Comparison of ENCODE assay signal across 1 cellular context in genomic region chr6:43956478-43956877, GRCh38.
TF ChIP-seq lines count a peak whose summit lies in the region.

No MANE protein-coding gene starts in this region.

TF ChIP-seq in K562, 482 proteins besides CTCF, POLR2A, EP300 and RAD21 (continued from another document and continues in another):
- TF ChIP-seq, protein P1, sequence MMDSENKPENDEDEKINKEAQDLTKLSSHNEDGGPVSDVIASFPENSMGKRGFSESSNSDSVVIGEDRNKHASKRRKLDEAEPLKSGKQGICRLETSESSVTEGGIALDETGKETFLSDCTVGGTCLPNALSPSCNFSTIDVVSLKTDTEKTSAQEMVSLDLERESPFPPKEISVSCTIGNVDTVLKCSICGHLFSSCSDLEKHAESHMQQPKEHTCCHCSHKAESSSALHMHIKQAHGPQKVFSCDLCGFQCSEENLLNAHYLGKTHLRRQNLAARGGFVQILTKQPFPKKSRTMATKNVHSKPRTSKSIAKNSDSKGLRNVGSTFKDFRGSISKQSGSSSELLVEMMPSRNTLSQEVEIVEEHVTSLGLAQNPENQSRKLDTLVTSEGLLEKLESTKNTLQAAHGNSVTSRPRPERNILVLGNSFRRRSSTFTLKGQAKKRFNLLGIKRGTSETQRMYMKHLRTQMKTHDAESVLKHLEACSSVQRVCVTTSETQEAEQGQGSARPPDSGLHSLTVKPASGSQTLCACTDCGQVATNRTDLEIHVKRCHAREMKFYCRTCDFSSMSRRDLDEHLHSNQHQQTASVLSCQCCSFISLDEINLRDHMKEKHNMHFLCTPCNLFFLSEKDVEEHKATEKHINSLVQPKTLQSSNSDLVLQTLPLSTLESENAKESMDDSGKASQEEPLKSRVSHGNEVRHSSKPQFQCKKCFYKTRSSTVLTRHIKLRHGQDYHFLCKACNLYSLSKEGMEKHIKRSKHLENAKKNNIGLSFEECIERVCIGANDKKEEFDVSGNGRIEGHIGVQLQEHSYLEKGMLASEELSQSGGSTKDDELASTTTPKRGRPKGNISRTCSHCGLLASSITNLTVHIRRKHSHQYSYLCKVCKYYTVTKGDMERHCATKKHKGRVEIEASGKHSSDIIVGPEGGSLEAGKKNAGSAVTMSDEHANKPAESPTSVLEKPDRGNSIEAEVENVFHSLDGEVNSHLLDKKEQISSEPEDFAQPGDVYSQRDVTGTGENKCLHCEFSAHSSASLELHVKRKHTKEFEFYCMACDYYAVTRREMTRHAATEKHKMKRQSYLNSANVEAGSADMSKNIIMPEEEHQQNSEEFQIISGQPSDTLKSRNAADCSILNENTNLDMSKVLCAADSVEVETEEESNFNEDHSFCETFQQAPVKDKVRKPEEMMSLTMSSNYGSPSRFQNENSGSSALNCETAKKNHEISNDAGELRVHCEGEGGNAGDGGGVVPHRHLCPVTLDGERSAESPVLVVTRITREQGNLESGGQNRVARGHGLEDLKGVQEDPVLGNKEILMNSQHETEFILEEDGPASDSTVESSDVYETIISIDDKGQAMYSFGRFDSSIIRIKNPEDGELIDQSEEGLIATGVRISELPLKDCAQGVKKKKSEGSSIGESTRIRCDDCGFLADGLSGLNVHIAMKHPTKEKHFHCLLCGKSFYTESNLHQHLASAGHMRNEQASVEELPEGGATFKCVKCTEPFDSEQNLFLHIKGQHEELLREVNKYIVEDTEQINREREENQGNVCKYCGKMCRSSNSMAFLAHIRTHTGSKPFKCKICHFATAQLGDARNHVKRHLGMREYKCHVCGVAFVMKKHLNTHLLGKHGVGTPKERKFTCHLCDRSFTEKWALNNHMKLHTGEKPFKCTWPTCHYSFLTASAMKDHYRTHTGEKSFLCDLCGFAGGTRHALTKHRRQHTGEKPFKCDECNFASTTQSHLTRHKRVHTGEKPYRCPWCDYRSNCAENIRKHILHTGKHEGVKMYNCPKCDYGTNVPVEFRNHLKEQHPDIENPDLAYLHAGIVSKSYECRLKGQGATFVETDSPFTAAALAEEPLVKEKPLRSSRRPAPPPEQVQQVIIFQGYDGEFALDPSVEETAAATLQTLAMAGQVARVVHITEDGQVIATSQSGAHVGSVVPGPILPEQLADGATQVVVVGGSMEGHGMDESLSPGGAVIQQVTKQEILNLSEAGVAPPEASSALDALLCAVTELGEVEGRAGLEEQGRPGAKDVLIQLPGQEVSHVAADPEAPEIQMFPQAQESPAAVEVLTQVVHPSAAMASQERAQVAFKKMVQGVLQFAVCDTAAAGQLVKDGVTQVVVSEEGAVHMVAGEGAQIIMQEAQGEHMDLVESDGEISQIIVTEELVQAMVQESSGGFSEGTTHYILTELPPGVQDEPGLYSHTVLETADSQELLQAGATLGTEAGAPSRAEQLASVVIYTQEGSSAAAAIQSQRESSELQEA (IDR thresholded peaks at IDR 0.05; ENCODE audit: low read depth) = peak; percentile 66
- TF ChIP-seq ZC3H4 (CRISPR knock-in tag; IDR thresholded peaks at IDR 0.05; ENCODE audit: borderline replicate concordance) (no peak), POLR3A (IDR thresholded peaks at IDR 0.05; ENCODE audit: borderline replicate concordance, extremely low read depth, insufficient read depth, insufficient read length) (no peak), CBX3 (IDR thresholded peaks at IDR 0.05; ENCODE audit: borderline replicate concordance in 1 of 2, low read length in 2 of 2) (peak in 1 of 2 experiments; percentile 100; a peak in 2 of 3 replicates), PHF20 (IDR thresholded peaks at IDR 0.05; ENCODE audit: partially characterized antibody) (peak; percentile 40), GATA2 (CRISPR knock-in tag; IDR thresholded peaks at IDR 0.05) (no peak), TRIM28 (IDR thresholded peaks at IDR 0.05) (peak; percentile 100), DACH1 (IDR thresholded peaks at IDR 0.05; ENCODE audit: partially characterized antibody) (peak; percentile 78), SPI1 (IDR thresholded peaks at IDR 0.05; ENCODE audit: borderline replicate concordance, low read depth, low read length) (0 out of 2 replicates have a peak, but pooled peaks have one; percentile 24), NR2C1 (IDR thresholded peaks at IDR 0.05) (0 out of 2 replicates have a peak, but pooled peaks have one; percentile 10), NR2C1 (tag; IDR thresholded peaks at IDR 0.05) (no peak), ZNF24 (IDR thresholded peaks at IDR 0.05) (0 out of 2 replicates have a peak, but pooled peaks have one; percentile 19), SOX6 (IDR thresholded peaks at IDR 0.05) (no peak), ZNF318 (IDR thresholded peaks at IDR 0.05; ENCODE audit: borderline replicate concordance in 1 of 2, low read depth in 1 of 2) (0 out of 4 replicates have a peak, but pooled peaks of 1 of the 2 experiments have one; percentile 52), HDAC1 (IDR thresholded peaks at IDR 0.05) (peak; percentile 23 to 74; a peak in 2 of 4 replicates), ZBED1 (IDR thresholded peaks at IDR 0.05) (no peak), THRA (IDR thresholded peaks at IDR 0.05) (no peak), TAL1 (IDR thresholded peaks at IDR 0.05) (0 out of 2 replicates have a peak, but pooled peaks have one; percentile 12), FOXK2 (conservative IDR thresholded peaks at IDR 0.05 in 1 of 2, IDR thresholded peaks at IDR 0.05 in 1 of 2; ENCODE audit: low read depth in 2 of 2) (0 out of 4 replicates have a peak, but pooled peaks of 1 of the 2 experiments have one; percentile 16), CCNT2 (IDR thresholded peaks at IDR 0.05; ENCODE audit: borderline replicate concordance, extremely low read depth, insufficient read length, low read depth, low read length) (no peak), GABPA (tag; conservative IDR thresholded peaks at IDR 0.05; ENCODE audit: low read depth) (no peak), HSF4 (CRISPR knock-in tag; IDR thresholded peaks at IDR 0.05; ENCODE audit: borderline replicate concordance) (no peak), MTA1 (IDR thresholded peaks at IDR 0.05; ENCODE audit: borderline replicate concordance) (no peak; the same call in 1 of the 2 replicates), ID3 (CRISPR knock-in tag; IDR thresholded peaks at IDR 0.05) (no peak), ID3 (tag; IDR thresholded peaks at IDR 0.05) (no peak), CHD4 (IDR thresholded peaks at IDR 0.05; ENCODE audit: insufficient read depth, insufficient replicate concordance, low read depth, low read length, poor library complexity, severe bottlenecking) (no peak), HOXB6 (CRISPR knock-in tag; IDR thresholded peaks at IDR 0.05; ENCODE audit: borderline replicate concordance) (no peak), ZNF780A (CRISPR knock-in tag; IDR thresholded peaks at IDR 0.05) (no peak), TOE1 (IDR thresholded peaks at IDR 0.05; ENCODE audit: borderline replicate concordance) (0 out of 2 replicates have a peak, but pooled peaks have one; percentile 39), TOE1 (CRISPR knock-in tag; IDR thresholded peaks at IDR 0.05; ENCODE audit: borderline replicate concordance, low read depth) (no peak), ZNF143 (CRISPR knock-in tag; IDR thresholded peaks at IDR 0.05) (no peak), EZH2 (IDR thresholded peaks at IDR 0.05; ENCODE audit: borderline replicate concordance, low read depth, low read length) (no peak), SREBF1 (IDR thresholded peaks at IDR 0.05; ENCODE audit: borderline replicate concordance, low read depth, low read length) (no peak)
- TF ChIP-seq, protein P2, sequence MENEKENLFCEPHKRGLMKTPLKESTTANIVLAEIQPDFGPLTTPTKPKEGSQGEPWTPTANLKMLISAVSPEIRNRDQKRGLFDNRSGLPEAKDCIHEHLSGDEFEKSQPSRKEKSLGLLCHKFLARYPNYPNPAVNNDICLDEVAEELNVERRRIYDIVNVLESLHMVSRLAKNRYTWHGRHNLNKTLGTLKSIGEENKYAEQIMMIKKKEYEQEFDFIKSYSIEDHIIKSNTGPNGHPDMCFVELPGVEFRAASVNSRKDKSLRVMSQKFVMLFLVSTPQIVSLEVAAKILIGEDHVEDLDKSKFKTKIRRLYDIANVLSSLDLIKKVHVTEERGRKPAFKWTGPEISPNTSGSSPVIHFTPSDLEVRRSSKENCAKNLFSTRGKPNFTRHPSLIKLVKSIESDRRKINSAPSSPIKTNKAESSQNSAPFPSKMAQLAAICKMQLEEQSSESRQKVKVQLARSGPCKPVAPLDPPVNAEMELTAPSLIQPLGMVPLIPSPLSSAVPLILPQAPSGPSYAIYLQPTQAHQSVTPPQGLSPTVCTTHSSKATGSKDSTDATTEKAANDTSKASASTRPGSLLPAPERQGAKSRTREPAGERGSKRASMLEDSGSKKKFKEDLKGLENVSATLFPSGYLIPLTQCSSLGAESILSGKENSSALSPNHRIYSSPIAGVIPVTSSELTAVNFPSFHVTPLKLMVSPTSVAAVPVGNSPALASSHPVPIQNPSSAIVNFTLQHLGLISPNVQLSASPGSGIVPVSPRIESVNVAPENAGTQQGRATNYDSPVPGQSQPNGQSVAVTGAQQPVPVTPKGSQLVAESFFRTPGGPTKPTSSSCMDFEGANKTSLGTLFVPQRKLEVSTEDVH (IDR thresholded peaks at IDR 0.05; ENCODE audit: low read depth, partially characterized antibody) = peak; percentile 50
- TF ChIP-seq, protein P3, sequence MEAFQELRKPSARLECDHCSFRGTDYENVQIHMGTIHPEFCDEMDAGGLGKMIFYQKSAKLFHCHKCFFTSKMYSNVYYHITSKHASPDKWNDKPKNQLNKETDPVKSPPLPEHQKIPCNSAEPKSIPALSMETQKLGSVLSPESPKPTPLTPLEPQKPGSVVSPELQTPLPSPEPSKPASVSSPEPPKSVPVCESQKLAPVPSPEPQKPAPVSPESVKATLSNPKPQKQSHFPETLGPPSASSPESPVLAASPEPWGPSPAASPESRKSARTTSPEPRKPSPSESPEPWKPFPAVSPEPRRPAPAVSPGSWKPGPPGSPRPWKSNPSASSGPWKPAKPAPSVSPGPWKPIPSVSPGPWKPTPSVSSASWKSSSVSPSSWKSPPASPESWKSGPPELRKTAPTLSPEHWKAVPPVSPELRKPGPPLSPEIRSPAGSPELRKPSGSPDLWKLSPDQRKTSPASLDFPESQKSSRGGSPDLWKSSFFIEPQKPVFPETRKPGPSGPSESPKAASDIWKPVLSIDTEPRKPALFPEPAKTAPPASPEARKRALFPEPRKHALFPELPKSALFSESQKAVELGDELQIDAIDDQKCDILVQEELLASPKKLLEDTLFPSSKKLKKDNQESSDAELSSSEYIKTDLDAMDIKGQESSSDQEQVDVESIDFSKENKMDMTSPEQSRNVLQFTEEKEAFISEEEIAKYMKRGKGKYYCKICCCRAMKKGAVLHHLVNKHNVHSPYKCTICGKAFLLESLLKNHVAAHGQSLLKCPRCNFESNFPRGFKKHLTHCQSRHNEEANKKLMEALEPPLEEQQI (IDR thresholded peaks at IDR 0.05) = peak; percentile 90
